In the genomic region with DNA sequence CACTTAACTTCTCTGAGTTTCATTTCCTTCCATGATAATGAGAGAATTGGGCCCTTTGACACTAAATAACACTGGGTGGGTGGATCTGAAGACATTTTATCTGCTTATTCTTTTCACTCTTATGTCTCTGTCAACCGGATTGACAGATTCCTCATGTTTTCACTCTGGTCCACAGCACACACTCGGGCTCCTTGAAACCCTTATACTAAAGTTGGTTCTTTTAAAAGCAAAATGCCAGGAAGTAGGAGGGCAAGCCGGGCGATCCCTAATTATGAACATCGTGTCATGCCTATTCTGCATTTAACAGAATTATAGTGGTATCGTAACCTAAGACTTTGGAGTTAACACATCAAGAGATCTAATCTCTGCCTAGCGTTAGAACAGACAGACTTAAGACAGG, we compare ENCODE assay signal across 28 cellular contexts. TPM values are rescaled to one million over a fixed set of nuclear protein-coding genes. Genes with fewer than 3 reads are reported as not detected.
DNase-seq lines count a peak whose midpoint lies in the region; ATAC-seq and TF ChIP-seq lines count a peak whose summit lies in the region.
"Had no signal": no experiment of that assay in that cellular context is flagged by ENCODE, and none has a peak within 500 bp of the region (broad histone marks: within the 10 kb centered on the region; RNA-seq: fewer than 3 reads in every experiment).

No MANE protein-coding gene starts in this region.

- BruUV-seq in Calu3 (replicated peaks; lab: Mats Ljungman, UMichigan): no TSS peak

- H3K4me1 ChIP-seq in HEK293 (ENCODE audit: control insufficient read depth, insufficient read depth, low read length) (peaks cover 10% of the 10 kb centered on the region), endodermal cell (ENCODE audit: control insufficient read depth, insufficient read depth, low read length) (peaks cover 3% of the 10 kb centered on the region), sigmoid colon (peaks cover 0 to 11% (median 8%) of the 10 kb centered on the region in 4 donors)
- H3K4me1 ChIP-seq: A549, BE2C, HAP-1 had no signal

- no peak for DNase-seq in activated CD4-positive, alpha-beta memory T cell treated with anti-CD3 and anti-CD28 coated beads, Interleukin-2, amount 10 ng/mL, durations not matched to agents 7 days and 5 days
- DNase-seq in activated CD4-positive, alpha-beta memory T cell treated with anti-CD3 and anti-CD28 coated beads for 36 hours: no peak
- no peak for DNase-seq in endodermal cell
- peak; percentile 14 for DNase-seq in sigmoid colon
- DNase-seq in Calu3: no peak
- DNase-seq in A172 (ENCODE audit: low spot score): no peak
- DNase-seq: activated CD4-positive, CD25-positive, alpha-beta regulatory T cell treated with anti-CD3 and anti-CD28 coated beads, Interleukin-2, amount 50 U/mL, for 72 hours; activated naive CD4-positive, alpha-beta T cell treated with anti-CD3 and anti-CD28 coated beads for 36 hours; activated T-cell treated with anti-CD3 and anti-CD28 coated beads, Interleukin-2, amount 50 U/mL, for 4 hours; amniotic stem cell; BE2C; DMS153; Karpas-422; naive thymus-derived CD8-positive, alpha-beta T cell; NCI-H1930; NCI-H2171 treated with DMSO at 0.1 percent for 48 hours; NCI-H510A; occipital lobe had no signal

- no peaks in the 10 kb centered on the region for H3K27me3 ChIP-seq in endodermal cell (ENCODE audit: control insufficient read depth, insufficient read depth, low read length, poor library complexity, severe bottlenecking)
- H3K27me3 ChIP-seq in sigmoid colon: no peaks in the 10 kb centered on the region
- H3K27me3 ChIP-seq: BE2C, gastroesophageal sphincter, suprapubic skin had no signal

- TF ChIP-seq EP300 in sigmoid colon (IDR thresholded peaks at IDR 0.05): no peak

- H3K27ac Mint-ChIP-seq in activated CD4-positive, alpha-beta memory T cell treated with anti-CD3 and anti-CD28 coated beads, Interleukin-2, amount 10 ng/mL, durations not matched to agents 7 days and 5 days: peak overlapping the region; percentile 4
- H3K27ac Mint-ChIP-seq in activated CD4-positive, alpha-beta memory T cell treated with anti-CD3 and anti-CD28 coated beads for 36 hours: no peak overlapping the region
- peak overlapping the region; percentile 11 for H3K27ac Mint-ChIP-seq in endodermal cell
- H3K27ac Mint-ChIP-seq in Calu3 (ENCODE audit: unreplicated experiment): no peak overlapping the region
- H3K27ac Mint-ChIP-seq: activated naive CD4-positive, alpha-beta T cell treated with anti-CD3 and anti-CD28 coated beads for 36 hours; brain; stimulated activated memory B cell treated with anti-CD40 and anti-IgM and Interleukin-4, amounts not matched to agents 10 μg/mL and 1 μg/mL and 100 μg/mL, for 72 hours had no signal

- H3K27me3 Mint-ChIP-seq in activated CD4-positive, alpha-beta memory T cell treated with anti-CD3 and anti-CD28 coated beads, Interleukin-2, amount 10 ng/mL, durations not matched to agents 7 days and 5 days: no peaks in the 10 kb centered on the region
- H3K27me3 Mint-ChIP-seq in activated CD4-positive, alpha-beta memory T cell treated with anti-CD3 and anti-CD28 coated beads for 36 hours: no peaks in the 10 kb centered on the region
- no peaks in the 10 kb centered on the region for H3K27me3 Mint-ChIP-seq in endodermal cell (ENCODE audit: insufficient read depth)
- H3K27me3 Mint-ChIP-seq in Calu3 (ENCODE audit: unreplicated experiment): no peaks in the 10 kb centered on the region
- H3K27me3 Mint-ChIP-seq: naive thymus-derived CD8-positive, alpha-beta T cell; stimulated activated memory B cell treated with anti-CD40 and anti-IgM and Interleukin-4, amounts not matched to agents 10 μg/mL and 1 μg/mL and 100 μg/mL, for 72 hours had no signal

- no peak overlapping the region for H3K4me3 Mint-ChIP-seq in activated CD4-positive, alpha-beta memory T cell treated with anti-CD3 and anti-CD28 coated beads, Interleukin-2, amount 10 ng/mL, durations not matched to agents 7 days and 5 days
- no peak overlapping the region for H3K4me3 Mint-ChIP-seq in activated CD4-positive, alpha-beta memory T cell treated with anti-CD3 and anti-CD28 coated beads for 36 hours
- H3K4me3 Mint-ChIP-seq in endodermal cell: no peak overlapping the region
- H3K4me3 Mint-ChIP-seq in Calu3 (ENCODE audit: low read depth, unreplicated experiment): no peak overlapping the region
- H3K4me3 Mint-ChIP-seq: activated naive CD4-positive, alpha-beta T cell treated with anti-CD3 and anti-CD28 coated beads for 36 hours; activated T-cell treated with anti-CD3 and anti-CD28 coated beads, Interleukin-2, amount 50 U/mL, for 4 hours; brain; stimulated activated memory B cell treated with anti-CD40 and anti-IgM and Interleukin-4, amounts not matched to agents 10 μg/mL and 1 μg/mL and 100 μg/mL, for 72 hours had no signal

- WGBS in endodermal cell (ENCODE audit: insufficient coverage in 1 of 2, insufficient read length in 1 of 2), 2 experiments: 92 to 94% methylated on average over 6 to 7 of the region's 7 CpGs
- 76 to 83% methylated on average over 7 of the region's 7 CpGs for WGBS in sigmoid colon, 2 donors

- H3K4me1 Mint-ChIP-seq in activated CD4-positive, alpha-beta memory T cell treated with anti-CD3 and anti-CD28 coated beads, Interleukin-2, amount 10 ng/mL, durations not matched to agents 7 days and 5 days: peaks cover 2% of the 10 kb centered on the region
- peaks cover 10% of the 10 kb centered on the region for H3K4me1 Mint-ChIP-seq in activated CD4-positive, alpha-beta memory T cell treated with anti-CD3 and anti-CD28 coated beads for 36 hours (ENCODE audit: low read depth)
- no peaks in the 10 kb centered on the region for H3K4me1 Mint-ChIP-seq in endodermal cell
- no peaks in the 10 kb centered on the region for H3K4me1 Mint-ChIP-seq in Calu3 (ENCODE audit: low read depth, unreplicated experiment)
- H3K4me1 Mint-ChIP-seq: brain; stimulated activated memory B cell treated with anti-CD40 and anti-IgM and Interleukin-4, amounts not matched to agents 10 μg/mL and 1 μg/mL and 100 μg/mL, for 72 hours had no signal

- H3K9ac ChIP-seq in endodermal cell (ENCODE audit: extremely low read depth, low read length, poor library complexity, severe bottlenecking): no peak overlapping the region

- peaks cover 0 to 4% of the 10 kb centered on the region in 2 experiments; a peak in 1 of 3 replicates for H3K36me3 ChIP-seq in HEK293 (ENCODE audit: control insufficient read depth in 2 of 2, insufficient read depth in 1 of 2, low read length in 2 of 2)
- H3K36me3 ChIP-seq in endodermal cell (ENCODE audit: control insufficient read depth, insufficient read depth, low read length): peaks cover 32% of the 10 kb centered on the region
- peaks cover 0 to under 1% (median under 1%) of the 10 kb centered on the region in 4 donors for H3K36me3 ChIP-seq in sigmoid colon

- no peak for TF ChIP-seq CTCF in HEK293 (tag by site-specific recombination; IDR thresholded peaks at IDR 0.05)
- no peak for TF ChIP-seq CTCF in endodermal cell (conservative IDR thresholded peaks at IDR 0.05)
- no peak for TF ChIP-seq CTCF in sigmoid colon (IDR thresholded peaks at IDR 0.05)
- TF ChIP-seq CTCF in Calu3 (IDR thresholded peaks at IDR 0.05; ENCODE audit: unreplicated experiment): no peak

- peaks cover 10% of the 10 kb centered on the region for H3K36me3 Mint-ChIP-seq in activated CD4-positive, alpha-beta memory T cell treated with anti-CD3 and anti-CD28 coated beads, Interleukin-2, amount 10 ng/mL, durations not matched to agents 7 days and 5 days (ENCODE audit: low read depth)
- H3K36me3 Mint-ChIP-seq in activated CD4-positive, alpha-beta memory T cell treated with anti-CD3 and anti-CD28 coated beads for 36 hours: peaks cover 10% of the 10 kb centered on the region
- H3K36me3 Mint-ChIP-seq in endodermal cell (ENCODE audit: low read depth) (peaks cover 26% of the 10 kb centered on the region), Calu3 (ENCODE audit: insufficient read depth, unreplicated experiment) (peaks cover 14% of the 10 kb centered on the region)

- H3K9me3 ChIP-seq in HEK293 (ENCODE audit: control insufficient read depth, insufficient read depth, low read depth, low read length) (no peaks in the 10 kb centered on the region), endodermal cell (ENCODE audit: control insufficient read depth, low read length) (no peaks in the 10 kb centered on the region), sigmoid colon (no peaks in the 10 kb centered on the region)
- H3K9me3 ChIP-seq: A549, BE2C, gastroesophageal sphincter, HAP-1, suprapubic skin had no signal

- intact Hi-C loops in activated CD4-positive, alpha-beta memory T cell treated with anti-CD3 and anti-CD28 coated beads for 36 hours (cut with micrococcal nuclease): no loop called here
- intact Hi-C loops in sigmoid colon (cut with DNase I): no loop called here
- intact Hi-C loops in Calu3 (cut with micrococcal nuclease; ENCODE audit: unreplicated experiment): loop anchor here (5.0 kb wide), 1 partner anchor 41 kb away; no protein-coding TSS in a partner anchor

- no peak overlapping the region for H3K27ac ChIP-seq in HEK293 (ENCODE audit: extremely low read depth, low read depth, low read length)
- H3K27ac ChIP-seq in endodermal cell (ENCODE audit: low read depth, low read length): no peak overlapping the region
- no peak overlapping the region for H3K27ac ChIP-seq in sigmoid colon
- H3K27ac ChIP-seq: A549, suprapubic skin had no signal

- CTCF ChIA-PET in activated CD4-positive, alpha-beta memory T cell treated with anti-CD3 and anti-CD28 coated beads, Interleukin-2, amount 10 ng/mL, durations not matched to agents 7 days and 5 days (lab: Charles Lee): no interaction called here
- CTCF ChIA-PET in activated CD4-positive, alpha-beta memory T cell treated with anti-CD3 and anti-CD28 coated beads for 36 hours (lab: Charles Lee): no interaction called here
- CTCF ChIA-PET in HEK293 (lab: Yijun Ruan, JAX): interaction anchor here (0.6 kb wide), 1 partner anchor 44 kb away, joined by 3 read pairs; a partner anchor contains a TSS
- CTCF ChIA-PET in Calu3 (lab: Charles Lee): no interaction called here

- H3K4me3 ChIP-seq in HEK293 (ENCODE audit: low read depth, low read length) (no peak overlapping the region), endodermal cell (ENCODE audit: low read length) (no peak overlapping the region), sigmoid colon (no peak overlapping the region)
- H3K4me3 ChIP-seq: A549, gastroesophageal sphincter, GM12878, HAP-1, suprapubic skin had no signal

- POLR2A ChIA-PET in activated CD4-positive, alpha-beta memory T cell treated with anti-CD3 and anti-CD28 coated beads, Interleukin-2, amount 10 ng/mL, durations not matched to agents 7 days and 5 days (lab: Charles Lee): no interaction called here
- POLR2A ChIA-PET in activated CD4-positive, alpha-beta memory T cell treated with anti-CD3 and anti-CD28 coated beads for 36 hours (lab: Charles Lee): no interaction called here
- POLR2A ChIA-PET in HEK293 (lab: Yijun Ruan, JAX): interaction anchor here (0.8 kb wide), 1 partner anchor 27 kb away, joined by 4 read pairs; no protein-coding TSS in a partner anchor

- peaks cover 2% of the 10 kb centered on the region for H3K9me3 Mint-ChIP-seq in activated CD4-positive, alpha-beta memory T cell treated with anti-CD3 and anti-CD28 coated beads, Interleukin-2, amount 10 ng/mL, durations not matched to agents 7 days and 5 days
- H3K9me3 Mint-ChIP-seq in activated CD4-positive, alpha-beta memory T cell treated with anti-CD3 and anti-CD28 coated beads for 36 hours: peaks cover 3% of the 10 kb centered on the region
- H3K9me3 Mint-ChIP-seq in endodermal cell (no peaks in the 10 kb centered on the region), Calu3 (ENCODE audit: low read depth, unreplicated experiment) (no peaks in the 10 kb centered on the region)
- H3K9me3 Mint-ChIP-seq: activated T-cell treated with anti-CD3 and anti-CD28 coated beads, Interleukin-2, amount 50 U/mL, for 4 hours; brain; naive thymus-derived CD8-positive, alpha-beta T cell; stimulated activated memory B cell treated with anti-CD40 and anti-IgM and Interleukin-4, amounts not matched to agents 10 μg/mL and 1 μg/mL and 100 μg/mL, for 72 hours had no signal

- TF ChIP-seq POLR2A in sigmoid colon (IDR thresholded peaks at IDR 0.05): no peak

- no peak for ATAC-seq in GM21423 (IDR thresholded peaks at IDR 0.05; ENCODE audit: unreplicated experiment)
- ATAC-seq: activated T-cell treated with anti-CD3 and anti-CD28 coated beads, Interleukin-2, amount 50 U/mL, for 4 hours; gastroesophageal sphincter; GM12878; HepG2; naive thymus-derived CD8-positive, alpha-beta T cell; stimulated activated memory B cell treated with anti-CD40 and anti-IgM and Interleukin-4, amounts not matched to agents 10 μg/mL and 1 μg/mL and 100 μg/mL, for 72 hours had no signal

RNA-seq across cellular contexts. Expression of a gene that starts 28.2 kb away (rescaled TPM):
- total RNA-seq in activated CD4-positive, alpha-beta memory T cell treated with anti-CD3 and anti-CD28 coated beads, Interleukin-2, amount 10 ng/mL, durations not matched to agents 7 days and 5 days: 10 to 100 TPM; 24.2 to 25.4 TPM
- total RNA-seq in activated CD4-positive, alpha-beta memory T cell treated with anti-CD3 and anti-CD28 coated beads for 36 hours: 10 to 100 TPM; 15.3 to 16.3 TPM
- total RNA-seq in endodermal cell: 10 to 100 TPM; 12.2 to 12.7 TPM
- 10.2 TPM for polyA plus RNA-seq in endodermal cell (2013, experiment 1 of 2)
- polyA plus RNA-seq in endodermal cell (2013, experiment 2 of 2): 7.8 TPM
- 10 to 100 TPM; 47.9 to 58.5 (median 56.6) TPM for total RNA-seq in sigmoid colon
- 1 to 10 TPM; 4.4 to 6.6 (median 6.6) TPM for polyA plus RNA-seq in sigmoid colon
- total RNA-seq in Calu3 (2022): 16.7 and 18.2 TPM in 2 replicates
- total RNA-seq in A172 (2014; rRNA removed; shearing (Covaris generic)): 7.1 and 9.6 TPM in 2 replicates

RNA-seq across cellular contexts. Expression of a gene that starts 44.3 kb away (rescaled TPM):
- total RNA-seq in activated CD4-positive, alpha-beta memory T cell treated with anti-CD3 and anti-CD28 coated beads, Interleukin-2, amount 10 ng/mL, durations not matched to agents 7 days and 5 days: 100 to 1,000 TPM; 163 to 166 TPM
- total RNA-seq in activated CD4-positive, alpha-beta memory T cell treated with anti-CD3 and anti-CD28 coated beads for 36 hours: 100 to 1,000 TPM; 116 to 121 TPM
- total RNA-seq in endodermal cell (100 to 1,000 TPM; 119 to 128 TPM), sigmoid colon (100 to 1,000 TPM; 117 to 154 (median 134) TPM), Calu3 (2022) (256 and 261 TPM in 2 replicates)
- 93.0 TPM for polyA plus RNA-seq in endodermal cell (2013, experiment 1 of 2)
- polyA plus RNA-seq in endodermal cell (2013, experiment 2 of 2): 84.4 TPM
- 100 to 1,000 TPM; 158 to 261 (median 249) TPM for polyA plus RNA-seq in sigmoid colon
- total RNA-seq in A172 (2014; rRNA removed; shearing (Covaris generic)): 367 and 419 TPM in 2 replicates

Comparison
In these comparisons a context has a peak if more than half of its experiments do, and no peak if none do; other contexts are left out.
1. H3K27ac Mint-ChIP-seq: peak in activated CD4-positive, alpha-beta memory T cell treated with anti-CD3 and anti-CD28 coated beads, Interleukin-2, amount 10 ng/mL, durations not matched to agents 7 days and 5 days (single experiment) and endodermal cell (single experiment); none in activated CD4-positive, alpha-beta memory T cell treated with anti-CD3 and anti-CD28 coated beads for 36 hours (single experiment) and Calu3 (single experiment).